Comparison of ENCODE assay signal across 4 cellular contexts in genomic region chr5:16296946-16297345, GRCh38.
"Had no signal": no experiment of that assay in that cellular context is flagged by ENCODE, and none has a peak within 500 bp of the region (broad histone marks: within the 10 kb centered on the region; RNA-seq: fewer than 3 reads in every experiment).

No MANE protein-coding gene starts in this region.

- H3K27ac ChIP-seq: HL-60 had no signal

- H3K4me3 ChIP-seq: K562 had no signal

- DNase-seq: IMR-90, KBM-7 had no signal
